In the genomic region with DNA sequence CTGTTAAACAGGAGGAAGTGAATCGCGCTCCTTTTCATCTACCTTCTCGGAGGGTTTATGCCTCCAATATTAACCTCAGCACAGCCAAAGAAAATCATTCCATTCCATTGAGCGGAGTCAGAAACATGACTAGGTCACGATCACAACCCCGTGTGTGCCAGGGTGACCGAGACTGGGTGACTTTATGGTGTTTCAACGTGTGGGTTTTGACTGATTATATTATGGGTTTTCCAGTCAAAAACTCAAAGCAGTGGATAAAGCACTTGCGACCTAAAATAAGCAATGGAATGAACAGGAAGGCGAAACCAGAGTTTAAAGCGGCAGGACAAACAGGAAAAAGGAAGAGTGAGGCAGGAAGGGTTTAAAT, we compare ENCODE assay signal across 6 cellular contexts. TPM values are rescaled to one million over a fixed set of nuclear protein-coding genes. Genes with fewer than 3 reads are reported as not detected.
DNase-seq lines count a peak whose midpoint lies in the region; ATAC-seq and TF ChIP-seq lines count a peak whose summit lies in the region.

No MANE protein-coding gene starts in this region.

- DNase-seq in activated naive CD4-positive, alpha-beta T cell treated with anti-CD3 and anti-CD28 coated beads, Interleukin-2, amount 10 ng/mL, durations not matched to agents 7 days and 5 days: no peak
- DNase-seq in activated naive CD4-positive, alpha-beta T cell (lab: John Stamatoyannopoulos, UW): no peak
- DNase-seq in fibroblast of villous mesenchyme (ENCODE audit: low read depth) (no peak), transverse colon (no peak), activated gamma-delta T cell (lab: John Stamatoyannopoulos, UW) (no peak)

- TF ChIP-seq CTCF in fibroblast of villous mesenchyme (IDR thresholded peaks at IDR 0.05; ENCODE audit: insufficient read depth, low read depth, low read length): no peak
- TF ChIP-seq CTCF in transverse colon (IDR thresholded peaks at IDR 0.05): no peak

- H3K4me1 Mint-ChIP-seq in activated naive CD4-positive, alpha-beta T cell treated with anti-CD3 and anti-CD28 coated beads, Interleukin-2, amount 10 ng/mL, durations not matched to agents 7 days and 5 days: peaks cover 33% of the 10 kb centered on the region

- H3K4me3 ChIP-seq in fibroblast of villous mesenchyme (ENCODE audit: low read depth, low read length) (peak overlapping the region; percentile 65), transverse colon (peak overlapping the region; percentile 24 to 70 (median 46))

- CTCF ChIA-PET in activated naive CD4-positive, alpha-beta T cell treated with anti-CD3 and anti-CD28 coated beads, Interleukin-2, amount 10 ng/mL, durations not matched to agents 7 days and 5 days (lab: Charles Lee): no interaction called here

- peaks cover 12% of the 10 kb centered on the region for H3K27me3 ChIP-seq in transverse colon

- 37 to 44% methylated on average over 10 to 11 of the region's 11 CpGs for WGBS in transverse colon (ENCODE audit: low coverage in 1 of 2), 2 donors

- peak overlapping the region; percentile 91 for H3K4me3 Mint-ChIP-seq in activated naive CD4-positive, alpha-beta T cell treated with anti-CD3 and anti-CD28 coated beads, Interleukin-2, amount 10 ng/mL, durations not matched to agents 7 days and 5 days

- in situ Hi-C loops in transverse colon (cut with MboI; ENCODE audit: low pct_ligation_motif_present in 1 of 4, low pct_unique_long_range_greater_than_20kb in 1 of 4, low sequenced_read_pairs in 3 of 4): loop anchor here in 2 of 4 donors (25.0 kb wide), 2 partner anchors 98 to 223 kb away; no protein-coding TSS in a partner anchor

- peaks cover 0 to 18% (median 7%) of the 10 kb centered on the region in 4 donors for H3K4me1 ChIP-seq in transverse colon

- no peak for TF ChIP-seq EP300 in transverse colon (IDR thresholded peaks at IDR 0.05; ENCODE audit: low read depth)

- intact Hi-C loops in transverse colon (cut with DNase I; ENCODE audit: low total_unique reads): no loop called here

- peaks cover 50% of the 10 kb centered on the region for H3K27me3 Mint-ChIP-seq in activated naive CD4-positive, alpha-beta T cell treated with anti-CD3 and anti-CD28 coated beads, Interleukin-2, amount 10 ng/mL, durations not matched to agents 7 days and 5 days

- H3K27ac ChIP-seq in transverse colon: peak overlapping the region; percentile 90 to 97 (median 95)

- H3K36me3 ChIP-seq in transverse colon: no peaks in the 10 kb centered on the region

- no peak for ATAC-seq in HG03432 (IDR thresholded peaks at IDR 0.05; ENCODE audit: unreplicated experiment)

- peaks cover 4% of the 10 kb centered on the region for H3K9me3 Mint-ChIP-seq in activated naive CD4-positive, alpha-beta T cell treated with anti-CD3 and anti-CD28 coated beads, Interleukin-2, amount 10 ng/mL, durations not matched to agents 7 days and 5 days

- no peaks in the 10 kb centered on the region for H3K9me3 ChIP-seq in transverse colon

- no peak for TF ChIP-seq POLR2A in transverse colon (IDR thresholded peaks at IDR 0.05)

- H3K27ac Mint-ChIP-seq in activated naive CD4-positive, alpha-beta T cell treated with anti-CD3 and anti-CD28 coated beads, Interleukin-2, amount 10 ng/mL, durations not matched to agents 7 days and 5 days: peak overlapping the region; percentile 26

- H3K36me3 Mint-ChIP-seq in activated naive CD4-positive, alpha-beta T cell treated with anti-CD3 and anti-CD28 coated beads, Interleukin-2, amount 10 ng/mL, durations not matched to agents 7 days and 5 days: peaks cover 26% of the 10 kb centered on the region

RNA-seq across cellular contexts. Expression of gene HSPA2, which starts 1.4 kb away (rescaled TPM):
- total RNA-seq in fibroblast of villous mesenchyme (83.4 and 165 TPM in 2 replicates), transverse colon (10 to 100 TPM; 28.1 to 61.5 (median 42.1) TPM)

RNA-seq across cellular contexts. Expression of gene PPP1R36, which starts 10.6 kb away (rescaled TPM):
- 0.97 and 3.5 TPM in 2 replicates for total RNA-seq in fibroblast of villous mesenchyme
- total RNA-seq in transverse colon: 10 to 100 TPM in 1 of 4 donors, 1 to 10 TPM in 3; 2.4 to 11.2 (median 9.1) TPM

RNA-seq across cellular contexts. Expression of gene ZBTB1, which starts 34.6 kb away (rescaled TPM):
- total RNA-seq in fibroblast of villous mesenchyme (52.8 and 83.8 TPM in 2 replicates), transverse colon (10 to 100 TPM; 18.3 to 51.4 (median 34.3) TPM)

RNA-seq across cellular contexts. Expression of gene ZBTB25, which starts 35.5 kb away (rescaled TPM):
- total RNA-seq in fibroblast of villous mesenchyme (8.6 and 9.0 TPM in 2 replicates), transverse colon (10 to 100 TPM in 1 of 4 donors, 1 to 10 TPM in 3; 4.8 to 10.2 (median 5.6) TPM)
